20 cellular contexts compared by ENCODE assay signal in the genomic region with DNA sequence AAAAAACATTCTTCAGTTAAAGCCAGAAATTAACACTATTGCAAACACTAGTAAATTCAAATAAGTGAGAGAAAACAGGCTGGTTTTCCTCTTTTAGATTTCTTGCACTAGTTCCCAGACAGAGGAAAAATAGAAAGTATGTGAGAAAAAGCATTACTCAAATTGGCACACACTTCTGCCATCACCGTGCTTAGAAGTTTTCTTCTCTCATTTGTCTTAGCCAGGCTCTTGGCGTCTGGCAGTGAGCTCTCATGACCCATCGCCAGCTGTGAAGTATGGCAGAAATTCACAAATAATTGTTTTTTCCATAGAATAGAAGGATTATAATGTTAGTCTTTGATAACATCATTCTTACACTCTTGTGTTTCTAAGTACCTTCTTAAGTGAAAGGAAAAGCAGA.
DNase-seq lines count a peak whose midpoint lies in the region; ATAC-seq and TF ChIP-seq lines count a peak whose summit lies in the region.
"Had no signal": no experiment of that assay in that cellular context is flagged by ENCODE, and none has a peak within 500 bp of the region (broad histone marks: within the 10 kb centered on the region; RNA-seq: fewer than 3 reads in every experiment).

No MANE protein-coding gene starts in this region.

- H3K36me3 Mint-ChIP-seq in chondrocyte (ENCODE audit: low read depth) = no peaks in the 10 kb centered on the region
- H3K36me3 Mint-ChIP-seq: IgD-negative memory B cell had no signal

- no peaks in the 10 kb centered on the region for H3K36me3 ChIP-seq in osteoblast (ENCODE audit: insufficient read depth, low read length)
- H3K36me3 ChIP-seq in suprapubic skin = no peaks in the 10 kb centered on the region
- no peaks in the 10 kb centered on the region for H3K36me3 ChIP-seq in left lung
- H3K36me3 ChIP-seq: BE2C had no signal

- TF ChIP-seq CTCF in chondrocyte (IDR thresholded peaks at IDR 0.05) = no peak
- no peak for TF ChIP-seq CTCF in fibroblast of the aortic adventitia (IDR thresholded peaks at IDR 0.05; ENCODE audit: insufficient read depth, low read length)
- TF ChIP-seq CTCF in osteoblast (IDR thresholded peaks at IDR 0.05; ENCODE audit: extremely low read depth, low read depth, low read length) = no peak
- no peak for TF ChIP-seq CTCF in suprapubic skin (IDR thresholded peaks at IDR 0.05)
- TF ChIP-seq CTCF in left lung (IDR thresholded peaks at IDR 0.05) = no peak

- no peaks in the 10 kb centered on the region for H3K4me1 ChIP-seq in osteoblast (ENCODE audit: insufficient read depth, low read length)
- no peaks in the 10 kb centered on the region for H3K4me1 ChIP-seq in suprapubic skin
- H3K4me1 ChIP-seq in left lung = peaks cover 0 to 3% of the 10 kb centered on the region in 2 donors
- H3K4me1 ChIP-seq: BE2C had no signal

- H3K27me3 ChIP-seq in osteoblast (ENCODE audit: insufficient read depth, low read length) (no peaks in the 10 kb centered on the region), suprapubic skin (no peaks in the 10 kb centered on the region), left lung (no peaks in the 10 kb centered on the region)
- H3K27me3 ChIP-seq: BE2C had no signal

- H3K79me2 ChIP-seq in osteoblast (ENCODE audit: insufficient read depth, low read length) = no peaks in the 10 kb centered on the region

- DNase-seq in AG20443 (ENCODE audit: low spot score) (peak; percentile 4), chondrocyte (ENCODE audit: low spot score) (no peak), fibroblast of the aortic adventitia (ENCODE audit: low read depth) (peak; percentile 39), osteoblast (ENCODE audit: insufficient read length, low spot score, missing footprints) (no peak), suprapubic skin (ENCODE audit: low spot score in 2 of 2) (no peak), iPS-NIHi11 (ENCODE audit: low spot score) (no peak), left lung (no peak), NOMO-1 treated with dmso at 0.1 percent for 144 hours (lab: John Stamatoyannopoulos, UW; ENCODE audit: unreplicated experiment) (no peak)
- DNase-seq: 8988T, BE2C, DMS53, GDM1, MV-4-11, NCI-H1694, NCI-H2081, NCI-H2171, NCI-H345, NCI-H82, Right ventricle myocardium superior had no signal

- no peaks in the 10 kb centered on the region for H4K20me1 ChIP-seq in osteoblast (ENCODE audit: insufficient read depth, low read length)

- H3K4me3 ChIP-seq in fibroblast of the aortic adventitia (ENCODE audit: low read depth, low read length) (peak overlapping the region; percentile 9), osteoblast (ENCODE audit: insufficient read depth, low read length) (peak overlapping the region; percentile 13), suprapubic skin (no peak overlapping the region), left lung (no peak overlapping the region)

- no peaks in the 10 kb centered on the region for H3K27me3 Mint-ChIP-seq in chondrocyte (ENCODE audit: low read depth)
- H3K27me3 Mint-ChIP-seq: IgD-negative memory B cell had no signal

- H2AFZ ChIP-seq in osteoblast (ENCODE audit: low read length) = no peak overlapping the region

- 33% methylated on average over 3 of the region's 3 CpGs for WGBS in suprapubic skin

- peak overlapping the region; percentile 20 for H3K27ac Mint-ChIP-seq in chondrocyte (ENCODE audit: unreplicated experiment)
- H3K27ac Mint-ChIP-seq: IgD-negative memory B cell had no signal

- TF ChIP-seq EP300 in suprapubic skin (IDR thresholded peaks at IDR 0.05) = no peak

- no peak overlapping the region for H3K4me3 Mint-ChIP-seq in chondrocyte (ENCODE audit: unreplicated experiment)
- H3K4me3 Mint-ChIP-seq: IgD-negative memory B cell had no signal

- intact Hi-C loops in left lung (cut with DNase I) = no loop called here

- TF ChIP-seq POLR2A in suprapubic skin (IDR thresholded peaks at IDR 0.05) = no peak

- H3K9me3 ChIP-seq in osteoblast (ENCODE audit: low read depth, low read length) (no peaks in the 10 kb centered on the region), suprapubic skin (no peaks in the 10 kb centered on the region), left lung (no peaks in the 10 kb centered on the region)
- H3K9me3 ChIP-seq: BE2C had no signal

- H3K4me1 Mint-ChIP-seq in chondrocyte (ENCODE audit: low read depth) = peaks cover 16% of the 10 kb centered on the region
- H3K4me1 Mint-ChIP-seq: IgD-negative memory B cell had no signal

- no peak for ATAC-seq in left lung

- H3K9me3 Mint-ChIP-seq in chondrocyte (ENCODE audit: low read depth) = no peaks in the 10 kb centered on the region

- H3K27ac ChIP-seq in osteoblast (ENCODE audit: low read depth, low read length) = no peak overlapping the region
- no peak overlapping the region for H3K27ac ChIP-seq in suprapubic skin
- H3K27ac ChIP-seq in left lung = no peak overlapping the region

- peak overlapping the region; percentile 41 for H3K4me2 ChIP-seq in osteoblast (ENCODE audit: insufficient read depth, low read length)

Comparison
In these comparisons a context has a peak if more than half of its experiments do, and no peak if none do; other contexts are left out.
1. DNase-seq: peak in AG20443 (single experiment) and fibroblast of the aortic adventitia (single experiment); none in chondrocyte (single experiment), osteoblast (single experiment), suprapubic skin (0 of 2), iPS-NIHi11 (single experiment), left lung (0 of 2) and NOMO-1 treated with dmso at 0.1 percent for 144 hours (single experiment).
2. H3K4me3 ChIP-seq: peak in fibroblast of the aortic adventitia (single experiment) and osteoblast (single experiment); none in suprapubic skin (single experiment) and left lung (0 of 2).